Comparison of ENCODE assay signal across 1 cellular context in genomic region chr7:138460649-138461607, GRCh38.
TF ChIP-seq lines count a peak whose summit lies in the region.

No MANE protein-coding gene starts in this region.

TF ChIP-seq in K562, 482 proteins besides CTCF, POLR2A, EP300 and RAD21 (continued from another document):
- TF ChIP-seq ZBTB49 (CRISPR knock-in tag; IDR thresholded peaks at IDR 0.05; ENCODE audit: borderline replicate concordance) = no peak
- TF ChIP-seq FOXM1 (IDR thresholded peaks at IDR 0.05; ENCODE audit: low read depth) = no peak
- TF ChIP-seq FOXM1 (CRISPR knock-in tag; IDR thresholded peaks at IDR 0.05; ENCODE audit: low read depth) = peak; percentile 18
- no peak for TF ChIP-seq ZSCAN32 (CRISPR knock-in tag; IDR thresholded peaks at IDR 0.05)
- TF ChIP-seq ZFX (CRISPR knock-in tag; IDR thresholded peaks at IDR 0.05) = peak; percentile 90
- TF ChIP-seq USF2 (CRISPR knock-in tag; IDR thresholded peaks at IDR 0.05) = no peak
- TF ChIP-seq SRSF1 (IDR thresholded peaks at IDR 0.05; ENCODE audit: low read depth, low read length) = no peak
- no peak for TF ChIP-seq ZNF280A (IDR thresholded peaks at IDR 0.05; ENCODE audit: low read depth, partially characterized antibody)
TF ChIP-seq in K562: peak in this region for 165.
